8 cellular contexts compared by ENCODE assay signal in the genomic region with DNA sequence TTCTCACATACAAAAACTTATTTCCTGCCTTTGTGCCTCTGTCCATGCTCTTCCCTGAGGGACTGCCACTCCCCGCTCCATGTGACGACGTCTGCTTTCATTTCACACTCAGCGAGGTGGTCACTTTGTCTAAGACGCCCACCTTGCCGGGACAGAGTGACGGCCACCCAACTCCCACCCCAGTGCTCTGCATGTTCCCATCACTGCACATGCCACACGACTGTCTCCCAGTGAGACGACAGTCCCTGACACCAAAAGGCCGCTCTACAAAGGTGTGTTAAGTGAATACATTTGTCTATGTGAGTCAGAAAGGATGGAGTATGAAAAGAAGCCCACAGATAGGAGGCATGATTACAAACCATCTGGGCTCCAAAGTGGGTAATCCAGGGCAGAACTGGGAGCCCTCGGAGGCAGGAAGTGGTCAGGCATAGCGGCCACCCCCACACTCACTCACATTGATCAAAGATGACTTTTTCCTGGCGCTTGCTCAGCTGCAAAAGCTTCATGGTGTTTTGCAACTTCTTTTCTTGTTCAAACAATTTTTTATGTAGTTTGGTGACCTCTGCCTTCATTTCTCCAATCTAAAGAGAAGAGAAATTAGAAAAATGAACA.
A peak's percentile ranks its signal among the peaks of the same experiment; 100 is the strongest.
DNase-seq lines count a peak whose midpoint lies in the region; ATAC-seq and TF ChIP-seq lines count a peak whose summit lies in the region.

No MANE protein-coding gene starts in this region.

- no peaks in the 10 kb centered on the region for H3K27me3 Mint-ChIP-seq in activated T-cell treated with anti-CD3 and anti-CD28 coated beads, Interleukin-2, amount 50 U/mL, for 72 hours (ENCODE audit: low read depth)
- H3K27me3 Mint-ChIP-seq in CD14-positive monocyte (ENCODE audit: low read depth in 3 of 3) = peaks cover 0 to 3% (median 0%) of the 10 kb centered on the region in 3 donors

- no peak for TF ChIP-seq CTCF in upper lobe of right lung (IDR thresholded peaks at IDR 0.05)
- TF ChIP-seq CTCF in CD14-positive monocyte (IDR thresholded peaks at IDR 0.05) = no peak

- H3K4me3 ChIP-seq in upper lobe of right lung = no peak overlapping the region

- peaks cover 98% of the 10 kb centered on the region for H3K36me3 ChIP-seq in upper lobe of right lung

- peak; percentile 93 to 95 for ATAC-seq in activated T-cell treated with anti-CD3 and anti-CD28 coated beads, Interleukin-2, amount 50 U/mL, for 72 hours (replicated peaks in 1 of 2)
- ATAC-seq in upper lobe of right lung (peak; percentile 57), HG02642 (IDR thresholded peaks at IDR 0.05; ENCODE audit: poor library complexity, unreplicated experiment) (no peak), left colon (no peak)

- peaks cover 9 to 19% of the 10 kb centered on the region in 2 donors for H3K36me3 Mint-ChIP-seq in activated T-cell treated with anti-CD3 and anti-CD28 coated beads, Interleukin-2, amount 50 U/mL, for 72 hours (ENCODE audit: insufficient read depth in 2 of 2)
- peaks cover 81 to 86% of the 10 kb centered on the region in 2 donors for H3K36me3 Mint-ChIP-seq in CD14-positive monocyte

- no peaks in the 10 kb centered on the region for H3K9me3 ChIP-seq in upper lobe of right lung

- H3K27ac Mint-ChIP-seq in activated T-cell treated with anti-CD3 and anti-CD28 coated beads, Interleukin-2, amount 50 U/mL, for 72 hours = no peak overlapping the region
- H3K27ac Mint-ChIP-seq in CD14-positive monocyte = peak overlapping the region in 1 of 7 donors; percentile 79

- no peak overlapping the region for H3K27ac ChIP-seq in upper lobe of right lung

- H3K27me3 ChIP-seq in upper lobe of right lung = no peaks in the 10 kb centered on the region

- H3K4me1 ChIP-seq in upper lobe of right lung = peaks cover 5% of the 10 kb centered on the region

- peak; percentile 39 to 49 for DNase-seq in stimulated activated CD4-positive, alpha-beta T cell treated with anti-CD3 and anti-CD28 coated beads, Interleukin-15, amount 100 ng/mL, for 48 hours (ENCODE audit: low read depth in 2 of 2)
- no peak for DNase-seq in stimulated activated CD4-positive, alpha-beta T cell treated with anti-CD3 and anti-CD28 coated beads, Interleukin-4, amount 100 ng/mL, for 1 hour
- peak; percentile 50 to 64 for DNase-seq in activated T-cell treated with anti-CD3 and anti-CD28 coated beads, Interleukin-2, amount 50 U/mL, for 72 hours
- DNase-seq in kidney glomerular epithelial cell (lab: John Stamatoyannopoulos, UW) = peak; percentile 80
- no peak for DNase-seq in upper lobe of right lung
- no peak for DNase-seq in CD14-positive monocyte (ENCODE audit: low spot score)
- no peak for DNase-seq in left colon

- H3K9me3 Mint-ChIP-seq in activated T-cell treated with anti-CD3 and anti-CD28 coated beads, Interleukin-2, amount 50 U/mL, for 72 hours = no peaks in the 10 kb centered on the region
- H3K9me3 Mint-ChIP-seq in CD14-positive monocyte = no peaks in the 10 kb centered on the region

- peaks cover 33% of the 10 kb centered on the region for H3K4me1 Mint-ChIP-seq in activated T-cell treated with anti-CD3 and anti-CD28 coated beads, Interleukin-2, amount 50 U/mL, for 72 hours (ENCODE audit: low read depth)
- H3K4me1 Mint-ChIP-seq in CD14-positive monocyte = no peaks in the 10 kb centered on the region

- intact Hi-C loops in upper lobe of right lung (cut with DNase I) (no loop called here), CD14-positive monocyte (cut with micrococcal nuclease) (no loop called here), left colon (cut with DNase I, micrococcal nuclease) (no loop called here)

- H3K4me3 Mint-ChIP-seq in activated T-cell treated with anti-CD3 and anti-CD28 coated beads, Interleukin-2, amount 50 U/mL, for 72 hours = peak overlapping the region; percentile 30 to 77
- no peak overlapping the region for H3K4me3 Mint-ChIP-seq in CD14-positive monocyte

Comparison
In these comparisons a context has a peak if more than half of its experiments do, and no peak if none do; other contexts are left out.
1. DNase-seq: peak in stimulated activated CD4-positive, alpha-beta T cell treated with anti-CD3 and anti-CD28 coated beads, Interleukin-15, amount 100 ng/mL, for 48 hours (2 of 2), activated T-cell treated with anti-CD3 and anti-CD28 coated beads, Interleukin-2, amount 50 U/mL, for 72 hours (2 of 2) and kidney glomerular epithelial cell (single experiment); none in stimulated activated CD4-positive, alpha-beta T cell treated with anti-CD3 and anti-CD28 coated beads, Interleukin-4, amount 100 ng/mL, for 1 hour (single experiment), upper lobe of right lung (single experiment), CD14-positive monocyte (single experiment) and left colon (0 of 2).
2. ATAC-seq: peak in activated T-cell treated with anti-CD3 and anti-CD28 coated beads, Interleukin-2, amount 50 U/mL, for 72 hours (2 of 2) and upper lobe of right lung (single experiment); none in HG02642 (single experiment) and left colon (single experiment).
3. H3K4me3 Mint-ChIP-seq: peak in activated T-cell treated with anti-CD3 and anti-CD28 coated beads, Interleukin-2, amount 50 U/mL, for 72 hours (2 of 2); none in CD14-positive monocyte (0 of 2).